8 cellular contexts compared by ENCODE assay signal in genomic region chr14:35809597-35809996, GRCh38. TPM values are rescaled to one million over a fixed set of nuclear protein-coding genes. Genes with fewer than 3 reads are reported as not detected.
DNase-seq lines count a peak whose midpoint lies in the region; ATAC-seq and TF ChIP-seq lines count a peak whose summit lies in the region.

No MANE protein-coding gene starts in this region.

- DNase-seq in GM23248, result no peak
- DNase-seq in SK-N-MC (ENCODE audit: low read depth, low spot score), result no peak
- no peak for DNase-seq in fibroblast of pulmonary artery (ENCODE audit: low read depth)
- DNase-seq in gastrocnemius medialis, result no peak
- no peak for DNase-seq in DMS 273 (lab: John Stamatoyannopoulos, UW; ENCODE audit: unreplicated experiment)
- DNase-seq in COR-L47 (lab: John Stamatoyannopoulos, UW), result no peak

- H3K9ac ChIP-seq in GM23248 (peak overlapping the region; percentile 86; the same call in 1 of the 2 replicates), SK-N-MC (ENCODE audit: insufficient read length) (no peak overlapping the region)

- intact Hi-C loops in gastrocnemius medialis (cut with DNase I; ENCODE audit: low total_unique reads), result loop anchor here (1.0 to 10.0 kb wide), 5 partner anchors 17 to 825 kb away; partner anchors contain the start of genes BRMS1L, FAM177A1, NFKBIA and PSMA6

- H4K20me1 ChIP-seq in GM23248 (ENCODE audit: insufficient read depth), result no peaks in the 10 kb centered on the region

- H3K79me2 ChIP-seq in GM23248 (ENCODE audit: insufficient read depth), result peaks cover 36% of the 10 kb centered on the region

- TF ChIP-seq CTCF in fibroblast of pulmonary artery (IDR thresholded peaks at IDR 0.05; ENCODE audit: low read length, missing control alignments) (no peak), gastrocnemius medialis (IDR thresholded peaks at IDR 0.05 in 4 of 5, conservative IDR thresholded peaks at IDR 0.05 in 1 of 5) (no peak)

- peak overlapping the region; percentile 91; the same call in 1 of the 2 replicates for H2AFZ ChIP-seq in GM23248

- in situ Hi-C loops in GM23248 (cut with MboI) (no loop called here), gastrocnemius medialis (cut with MboI; ENCODE audit: low sequenced_read_pairs in 4 of 4) (no loop called here)

- H3K9me2 ChIP-seq in GM23248 (ENCODE audit: insufficient read depth), result no peaks in the 10 kb centered on the region

- H3K4me2 ChIP-seq in GM23248 (ENCODE audit: unreplicated experiment), result no peak overlapping the region

- H3K27ac ChIP-seq in GM23248 (peak overlapping the region; percentile 68), SK-N-MC (no peak overlapping the region), gastrocnemius medialis (peak overlapping the region; percentile 85 to 94 (median 88))

- no peaks in the 10 kb centered on the region for H3K36me3 ChIP-seq in GM23248 (ENCODE audit: low read depth)
- no peaks in the 10 kb centered on the region for H3K36me3 ChIP-seq in SK-N-MC (ENCODE audit: insufficient read depth, low read length)
- no peaks in the 10 kb centered on the region for H3K36me3 ChIP-seq in gastrocnemius medialis

- peaks cover 21% of the 10 kb centered on the region; the same call in 1 of the 2 replicates for H3F3A ChIP-seq in GM23248 (ENCODE audit: insufficient read depth)

- H3K4me3 ChIP-seq in GM23248 (peak overlapping the region; percentile 87; the same call in 1 of the 2 replicates), SK-N-MC (peak overlapping the region; percentile 79), fibroblast of pulmonary artery (replicated peaks; ENCODE audit: low read depth, low read length) (peak overlapping the region; percentile 85), gastrocnemius medialis (peak overlapping the region; percentile 56 to 89 (median 74))

- H3K4me1 ChIP-seq in GM23248 (ENCODE audit: insufficient read depth) (peaks cover 15% of the 10 kb centered on the region; the same call in 1 of the 2 replicates), gastrocnemius medialis (peaks cover 16 to 22% of the 10 kb centered on the region in 2 donors)

- WGBS in GM23248 (ENCODE audit: low coverage in 1 of 2, low lambda C conversion rate in 2 of 2, missing lambda C conversion rate in 2 of 2), 2 experiments, result 0% methylated on average over 2 of the region's 2 CpGs

- TF ChIP-seq POLR2A in gastrocnemius medialis (IDR thresholded peaks at IDR 0.05), result no peak

- H3K27me3 ChIP-seq in GM23248 (replicated peaks; ENCODE audit: insufficient read depth) (no peaks in the 10 kb centered on the region), gastrocnemius medialis (no peaks in the 10 kb centered on the region)

- no peaks in the 10 kb centered on the region for H3K9me3 ChIP-seq in GM23248 (ENCODE audit: low read depth)
- H3K9me3 ChIP-seq in SK-N-MC (ENCODE audit: low read depth, low read length), result 0 out of 2 replicates have a peak, but pooled peaks cover 2% of the 10 kb centered on the region
- H3K9me3 ChIP-seq in gastrocnemius medialis, result no peaks in the 10 kb centered on the region

- ATAC-seq in gastrocnemius medialis (no peak), GM18907 (IDR thresholded peaks at IDR 0.05; ENCODE audit: unreplicated experiment) (no peak), HG02852 (IDR thresholded peaks at IDR 0.05; ENCODE audit: unreplicated experiment) (no peak)

RNA-seq across cellular contexts. Expression of gene RALGAPA1, which starts 0.5 kb away (rescaled TPM):
- 15.3 and 22.2 TPM in 2 replicates for total RNA-seq in GM23248 (2014; rRNA removed; shearing (Covaris generic))
- polyA plus RNA-seq in GM23248 (2016; fragmentation: Nextera tagmentation; extraction: Ambion mirVana), result 7.5 and 9.5 TPM in 2 replicates
- 10 to 100 TPM; 26.0 to 55.9 (median 30.2) TPM for total RNA-seq in gastrocnemius medialis

RNA-seq across cellular contexts. Expression of gene BRMS1L, which starts 16.5 kb away (rescaled TPM):
- total RNA-seq in GM23248 (2014; rRNA removed; shearing (Covaris generic)), result 5.6 and 6.6 TPM in 2 replicates
- 9.5 and 9.9 TPM in 2 replicates for polyA plus RNA-seq in GM23248 (2016; fragmentation: Nextera tagmentation; extraction: Ambion mirVana)
- 1 to 10 TPM; 4.6 to 6.8 (median 6.1) TPM for total RNA-seq in gastrocnemius medialis
